8 cellular contexts compared by ENCODE assay signal in genomic region chr17:75652934-75653549, GRCh38. TPM values are rescaled to one million over a fixed set of nuclear protein-coding genes. Genes with fewer than 3 reads are reported as not detected.
A peak's percentile ranks its signal among the peaks of the same experiment; 100 is the strongest.
DNase-seq lines count a peak whose midpoint lies in the region; ATAC-seq, FAIRE-seq and TF ChIP-seq lines count a peak whose summit lies in the region.

No MANE protein-coding gene starts in this region.

- no peak overlapping the region for H3K9ac ChIP-seq in HepG2 (ENCODE audit: insufficient read depth, low read depth, low read length)

- POLR2A ChIA-PET in GM10248 (lab: Yijun Ruan, JAX) (no interaction called here), HepG2 (lab: Yijun Ruan, JAX) (interaction anchor here (0.5 to 3.9 kb wide), 4 partner anchors 7 to 621 kb away, joined by 3 to 21 read pairs (median 4); partner anchors contain the start of genes RECQL5 and SAP30BP)

- H3K27ac ChIP-seq in HepG2 (ENCODE audit: extremely low read length, insufficient read depth, low read length): no peak overlapping the region

- H2AFZ ChIP-seq in HepG2 (ENCODE audit: low read length): no peak overlapping the region

- ATAC-seq in HepG2 (peak; percentile 94), GM21423 (IDR thresholded peaks at IDR 0.05; ENCODE audit: unreplicated experiment) (no peak)

- FAIRE-seq in bronchial epithelial cell (lab: Jason Lieb, UNC) (no peak), HepG2 (lab: Jason Lieb, UNC) (peak; percentile 82)

- in situ Hi-C loops in HepG2 (cut with HindIII; ENCODE audit: extremely low pct_ligation_motif_present, low pct_unique_long_range_greater_than_20kb): no loop called here

- no peaks in the 10 kb centered on the region for H3K9me3 ChIP-seq in HepG2 (ENCODE audit: low read length)

- H3K4me3 ChIP-seq in AG09309 (ENCODE audit: control insufficient read depth, low read depth, low read length) (no peak overlapping the region), bronchial epithelial cell (ENCODE audit: low read depth, low read length) (no peak overlapping the region), HepG2 (replicated peaks in 1 of 3; ENCODE audit: insufficient read depth in 1 of 3, low read depth in 2 of 3, low read length in 3 of 3) (no peak overlapping the region)

- CTCF ChIA-PET in GM10248 (lab: Yijun Ruan, JAX) (interaction anchor here (0.8 to 23.7 kb wide), 10 partner anchors 8 to 112 kb away, joined by 3 to 463 read pairs (median 12); partner anchors contain the start of genes GALK1, RECQL5, SAP30BP and SMIM5), HepG2 (lab: Yijun Ruan, JAX; ENCODE audit: low intra/inter-chr PET ratio, low total read pairs) (interaction anchor here (1.3 to 2.5 kb wide), 4 partner anchors 20 to 101 kb away, joined by 4 to 28 read pairs (median 6); partner anchors contain the start of gene SMIM5)

- 86% methylated on average over 6 of the region's 6 CpGs for WGBS in HepG2 (ENCODE audit: low lambda C conversion rate)

- TF ChIP-seq EP300 in HepG2 (IDR thresholded peaks at IDR 0.05; ENCODE audit: low read depth in 2 of 2, low read length in 2 of 2) (no peak), HepG2 (CRISPR knock-in tag; IDR thresholded peaks at IDR 0.05; ENCODE audit: borderline replicate concordance) (no peak)

- BruUV-seq in HepG2 (replicated peaks; lab: Mats Ljungman, UMichigan): no TSS peak

- no peak for DNase-seq in AG09309 (ENCODE audit: low read depth)
- DNase-seq in GM10248 (ENCODE audit: extremely low spot score): peak; percentile 58
- DNase-seq in NCI-H69 (lab: John Stamatoyannopoulos, UW): peak; percentile 68
- peak; percentile 31 for DNase-seq in bronchial epithelial cell (ENCODE audit: low read depth)
- DNase-seq in HepG2 (ENCODE audit: low spot score): peak; percentile 59
- no peak for DNase-seq in DMS153 treated with DMSO at 0.1 percent for 48 hours (lab: John Stamatoyannopoulos, UW; ENCODE audit: unreplicated experiment)
- DNase-seq in activated CD4-positive, CD25-positive, alpha-beta regulatory T cell (lab: John Stamatoyannopoulos, UW): no peak

- peaks cover 4% of the 10 kb centered on the region; the same call in 1 of the 2 replicates for H3K4me1 ChIP-seq in HepG2 (ENCODE audit: insufficient read depth, low read length)

- no peaks in the 10 kb centered on the region for H3K79me2 ChIP-seq in HepG2 (ENCODE audit: insufficient read depth, low read length)

- intact Hi-C loops in HepG2 (cut with micrococcal nuclease; ENCODE audit: unreplicated experiment): loop anchor here (1.0 kb wide), 1 partner anchor 20 kb away; the partner anchor contains the start of gene SMIM5

- peak; percentile 80 for TF ChIP-seq CTCF in AG09309 (IDR thresholded peaks at IDR 0.05; ENCODE audit: control insufficient read depth, insufficient read depth, low read depth, low read length, missing control alignments)
- TF ChIP-seq CTCF in GM10248 (IDR thresholded peaks at IDR 0.05; ENCODE audit: control extremely low read depth, extremely low read depth, low read depth, missing control alignments): peak; percentile 69
- peak; percentile 81 for TF ChIP-seq CTCF in bronchial epithelial cell (IDR thresholded peaks at IDR 0.05; ENCODE audit: insufficient read depth, low read length, severe bottlenecking)
- TF ChIP-seq CTCF in HepG2 (CRISPR knock-in tag; IDR thresholded peaks at IDR 0.05): peak; percentile 90

- no peak overlapping the region for H3K4me2 ChIP-seq in HepG2 (ENCODE audit: low read depth, low read length)

- TF ChIP-seq POLR2A in HepG2 (IDR thresholded peaks at IDR 0.05; ENCODE audit: insufficient read depth in 1 of 2, low read depth in 2 of 2, low read length in 2 of 2): no peak

- no peaks in the 10 kb centered on the region for H4K20me1 ChIP-seq in HepG2 (ENCODE audit: insufficient read depth, low read length)

- TF ChIP-seq RAD21 in HepG2 (CRISPR knock-in tag; IDR thresholded peaks at IDR 0.05): peak; percentile 76

- H3K36me3 ChIP-seq in bronchial epithelial cell (ENCODE audit: control insufficient read depth, insufficient read depth, low read length) (peaks cover 19% of the 10 kb centered on the region), HepG2 (replicated peaks in 1 of 2; ENCODE audit: control insufficient read depth in 1 of 2, insufficient read depth in 2 of 2, low read length in 2 of 2) (peaks cover 22 to 41% of the 10 kb centered on the region in 2 experiments)

- H3K27me3 ChIP-seq in bronchial epithelial cell (ENCODE audit: control insufficient read depth, insufficient read depth, low read length): no peaks in the 10 kb centered on the region
- no peaks in the 10 kb centered on the region for H3K27me3 ChIP-seq in HepG2 (ENCODE audit: control insufficient read depth in 1 of 2, insufficient read depth in 2 of 2, low read length in 2 of 2)

RNA-seq across cellular contexts. Expression of gene RECQL5, which starts 13.9 kb away (rescaled TPM):
- total RNA-seq in bronchial epithelial cell (11.6 and 28.9 TPM in 2 replicates), HepG2 (2016; rRNA removed; fragmentation: Illumina TruSeq; extraction: Trizol) (17.8 and 32.0 TPM in 2 replicates)
- total RNA-seq in HepG2 (2016; cell fraction: cytosol; rRNA removed; fragmentation: Illumina TruSeq; extraction: Trizol; ENCODE audit: low read depth): 38.8 and 39.2 TPM in 2 replicates
- total RNA-seq in HepG2 (2016; cell fraction: insoluble cytoplasmic fraction; rRNA removed; fragmentation: Illumina TruSeq; extraction: Trizol): 17.8 and 31.1 TPM in 2 replicates
- total RNA-seq in HepG2 (2016; cell fraction: membrane; rRNA removed; fragmentation: Illumina TruSeq; extraction: Trizol): 9.2 and 11.3 TPM in 2 replicates
- total RNA-seq in HepG2 (2016; cell fraction: nucleus; rRNA removed; fragmentation: Illumina TruSeq; extraction: Trizol): 41.9 and 45.5 TPM in 2 replicates
- polyA plus RNA-seq in HepG2 (2011; rRNA removed): 27.7 and 33.4 TPM in 2 replicates
- 8.7 and 11.9 TPM in 2 replicates for polyA plus RNA-seq in HepG2 (2011; cell fraction: cytosol; rRNA removed)
- 256 and 300 TPM in 2 replicates for polyA plus RNA-seq in HepG2 (2011; cell fraction: nucleus; rRNA removed)
- 38.2 and 41.9 TPM in 2 replicates for polyA plus RNA-seq in HepG2 (2012)
- 1.7 and 1.9 TPM in 2 replicates for polyA plus RNA-seq in HepG2 (2016; cell fraction: cytosol; fragmentation: Illumina TruSeq; extraction: Trizol; ENCODE audit: low read depth)
- 12.2 and 17.3 TPM in 2 replicates for polyA plus RNA-seq in HepG2 (2016; cell fraction: insoluble cytoplasmic fraction; fragmentation: Illumina TruSeq; extraction: Trizol; ENCODE audit: low read depth)
- 3.6 and 4.1 TPM in 2 replicates for polyA plus RNA-seq in HepG2 (2016; cell fraction: membrane; fragmentation: Illumina TruSeq; extraction: Trizol; ENCODE audit: low read depth)
- polyA plus RNA-seq in HepG2 (2016; cell fraction: nucleus; fragmentation: Illumina TruSeq; extraction: Trizol; ENCODE audit: insufficient read depth, low read depth): 112 and 116 TPM in 2 replicates
- polyA minus RNA-seq in HepG2 (2011; rRNA and poly(A)+ RNA removed; ENCODE audit: low replicate concordance): 51.0 and 71.9 TPM in 2 replicates
- 15.1 and 15.3 TPM in 2 replicates for polyA minus RNA-seq in HepG2 (2011; cell fraction: cytosol; rRNA and poly(A)+ RNA removed)
- polyA minus RNA-seq in HepG2 (2011; cell fraction: nucleus; rRNA and poly(A)+ RNA removed): 69.1 and 72.6 TPM in 2 replicates

RNA-seq across cellular contexts. Expression of gene SAP30BP, which starts 14.1 kb away (rescaled TPM):
- total RNA-seq in bronchial epithelial cell (58.4 and 65.0 TPM in 2 replicates), HepG2 (2016; rRNA removed; fragmentation: Illumina TruSeq; extraction: Trizol) (99.4 and 109 TPM in 2 replicates)
- total RNA-seq in HepG2 (2016; cell fraction: cytosol; rRNA removed; fragmentation: Illumina TruSeq; extraction: Trizol; ENCODE audit: low read depth): 35.7 and 41.2 TPM in 2 replicates
- 105 and 112 TPM in 2 replicates for total RNA-seq in HepG2 (2016; cell fraction: insoluble cytoplasmic fraction; rRNA removed; fragmentation: Illumina TruSeq; extraction: Trizol)
- 35.1 and 45.2 TPM in 2 replicates for total RNA-seq in HepG2 (2016; cell fraction: membrane; rRNA removed; fragmentation: Illumina TruSeq; extraction: Trizol)
- 76.4 and 82.2 TPM in 2 replicates for total RNA-seq in HepG2 (2016; cell fraction: nucleus; rRNA removed; fragmentation: Illumina TruSeq; extraction: Trizol)
- polyA plus RNA-seq in HepG2 (2011; rRNA removed): 67.7 and 80.1 TPM in 2 replicates
- 59.4 and 67.4 TPM in 2 replicates for polyA plus RNA-seq in HepG2 (2011; cell fraction: cytosol; rRNA removed)
- polyA plus RNA-seq in HepG2 (2011; cell fraction: nucleus; rRNA removed): 191 and 218 TPM in 2 replicates
- polyA plus RNA-seq in HepG2 (2012): 57.3 and 65.0 TPM in 2 replicates
- 20.2 and 20.5 TPM in 2 replicates for polyA plus RNA-seq in HepG2 (2016; cell fraction: cytosol; fragmentation: Illumina TruSeq; extraction: Trizol; ENCODE audit: low read depth)
- 110 and 119 TPM in 2 replicates for polyA plus RNA-seq in HepG2 (2016; cell fraction: insoluble cytoplasmic fraction; fragmentation: Illumina TruSeq; extraction: Trizol; ENCODE audit: low read depth)
- 27.8 and 32.7 TPM in 2 replicates for polyA plus RNA-seq in HepG2 (2016; cell fraction: membrane; fragmentation: Illumina TruSeq; extraction: Trizol; ENCODE audit: low read depth)
- 131 and 143 TPM in 2 replicates for polyA plus RNA-seq in HepG2 (2016; cell fraction: nucleus; fragmentation: Illumina TruSeq; extraction: Trizol; ENCODE audit: insufficient read depth, low read depth)
- 42.3 and 45.2 TPM in 2 replicates for polyA minus RNA-seq in HepG2 (2011; rRNA and poly(A)+ RNA removed; ENCODE audit: low replicate concordance)
- polyA minus RNA-seq in HepG2 (2011; cell fraction: cytosol; rRNA and poly(A)+ RNA removed): 17.6 and 28.8 TPM in 2 replicates
- polyA minus RNA-seq in HepG2 (2011; cell fraction: nucleus; rRNA and poly(A)+ RNA removed): 90.4 and 101 TPM in 2 replicates

RNA-seq across cellular contexts. Expression of gene SMIM5, which starts 19.8 kb away (rescaled TPM):
- 3.9 and 7.4 TPM in 2 replicates for total RNA-seq in bronchial epithelial cell
- total RNA-seq in HepG2 (2016; rRNA removed; fragmentation: Illumina TruSeq; extraction: Trizol): not detected in 2 replicates
- total RNA-seq in HepG2 (2016; cell fraction: cytosol; rRNA removed; fragmentation: Illumina TruSeq; extraction: Trizol; ENCODE audit: low read depth): not detected in 2 replicates
- 0.09 TPM in 1 of 2 replicates, not detected in the other for total RNA-seq in HepG2 (2016; cell fraction: insoluble cytoplasmic fraction; rRNA removed; fragmentation: Illumina TruSeq; extraction: Trizol)
- not detected in 2 replicates for total RNA-seq in HepG2 (2016; cell fraction: membrane; rRNA removed; fragmentation: Illumina TruSeq; extraction: Trizol)
- total RNA-seq in HepG2 (2016; cell fraction: nucleus; rRNA removed; fragmentation: Illumina TruSeq; extraction: Trizol): not detected in 2 replicates
- polyA plus RNA-seq in HepG2 (2011; rRNA removed): 0.05 TPM in 1 of 2 replicates, not detected in the other
- 0.05 TPM in 1 of 2 replicates, not detected in the other for polyA plus RNA-seq in HepG2 (2011; cell fraction: cytosol; rRNA removed)
- polyA plus RNA-seq in HepG2 (2011; cell fraction: nucleus; rRNA removed): 0.35 and 0.80 TPM in 2 replicates
- polyA plus RNA-seq in HepG2 (2012): 0.20 and 0.48 TPM in 2 replicates
- not detected in 2 replicates for polyA plus RNA-seq in HepG2 (2016; cell fraction: cytosol; fragmentation: Illumina TruSeq; extraction: Trizol; ENCODE audit: low read depth)
- 0.14 TPM in 1 of 2 replicates, not detected in the other for polyA plus RNA-seq in HepG2 (2016; cell fraction: insoluble cytoplasmic fraction; fragmentation: Illumina TruSeq; extraction: Trizol; ENCODE audit: low read depth)
- not detected in 2 replicates for polyA plus RNA-seq in HepG2 (2016; cell fraction: membrane; fragmentation: Illumina TruSeq; extraction: Trizol; ENCODE audit: low read depth)
- polyA plus RNA-seq in HepG2 (2016; cell fraction: nucleus; fragmentation: Illumina TruSeq; extraction: Trizol; ENCODE audit: insufficient read depth, low read depth): not detected in 2 replicates
- not detected in 2 replicates for polyA minus RNA-seq in HepG2 (2011; rRNA and poly(A)+ RNA removed; ENCODE audit: low replicate concordance)
- polyA minus RNA-seq in HepG2 (2011; cell fraction: cytosol; rRNA and poly(A)+ RNA removed): not detected in 2 replicates
- polyA minus RNA-seq in HepG2 (2011; cell fraction: nucleus; rRNA and poly(A)+ RNA removed): 0.26 TPM in 1 of 2 replicates, not detected in the other

Comparison
In these comparisons a context has a peak if more than half of its experiments do, and no peak if none do; other contexts are left out.
1. DNase-seq: peak in GM10248 (single experiment), NCI-H69 (single experiment), bronchial epithelial cell (single experiment) and HepG2 (single experiment); none in AG09309 (single experiment), DMS153 treated with DMSO at 0.1 percent for 48 hours (single experiment) and activated CD4-positive, CD25-positive, alpha-beta regulatory T cell (0 of 4).
2. Peak in every context shown above with its lines, with median percentiles within 50 percentile points of each other: CTCF ChIP-seq.